Comparison of ENCODE assay signal across 34 cellular contexts in the genomic region with DNA sequence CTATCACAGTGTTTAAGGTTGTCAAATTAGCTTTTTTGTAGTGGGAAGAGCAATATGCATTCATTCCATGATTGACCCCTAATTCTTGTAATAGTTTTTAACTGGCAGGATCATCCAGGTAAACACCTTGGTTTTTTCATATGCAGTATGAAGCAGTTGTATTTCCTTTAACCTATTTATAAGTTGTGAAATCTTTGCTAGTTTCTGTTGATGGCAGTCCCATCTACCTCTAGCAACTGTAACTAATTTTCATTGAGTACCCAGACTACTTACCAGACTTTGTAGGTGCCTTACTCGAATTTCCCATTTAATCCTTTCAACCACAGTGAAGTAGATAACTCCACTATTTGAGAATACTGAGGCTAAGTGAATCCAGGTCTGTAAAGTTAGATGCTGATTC. TPM values are rescaled to one million over a fixed set of nuclear protein-coding genes. Genes with fewer than 3 reads are reported as not detected.
DNase-seq lines count a peak whose midpoint lies in the region; ATAC-seq, FAIRE-seq and TF ChIP-seq lines count a peak whose summit lies in the region.
"Had no signal": no experiment of that assay in that cellular context is flagged by ENCODE, and none has a peak within 500 bp of the region (broad histone marks: within the 10 kb centered on the region; RNA-seq: fewer than 3 reads in every experiment).

No MANE protein-coding gene starts in this region.

- H3K9me3 ChIP-seq in OCI-LY7 (ENCODE audit: low read length), result no peaks in the 10 kb centered on the region
- H3K9me3 ChIP-seq in trophoblast cell (ENCODE audit: insufficient read depth, low read depth, low read length), result no peaks in the 10 kb centered on the region
- H3K9me3 ChIP-seq: left lung, vagina had no signal

- no peak overlapping the region for H2BK12ac ChIP-seq in trophoblast cell (ENCODE audit: low read length)

- H3K27ac Mint-ChIP-seq in activated T-cell treated with anti-CD3 and anti-CD28 coated beads, Interleukin-2, amount 50 U/mL, for 24 hours, result peak overlapping the region; percentile 37
- H3K27ac Mint-ChIP-seq in activated CD8-positive, alpha-beta T cell treated with anti-CD3 and anti-CD28 coated beads for 36 hours, result no peak overlapping the region
- H3K27ac Mint-ChIP-seq: activated naive CD8-positive, alpha-beta T cell treated with anti-CD3 and anti-CD28 coated beads, Interleukin-2, amount 10 ng/mL, durations not matched to agents 7 days and 5 days; T-helper 17 cell had no signal

- H2BK5ac ChIP-seq in trophoblast cell (ENCODE audit: low read depth, low read length, poor library complexity), result no peak overlapping the region

- H3K14ac ChIP-seq in trophoblast cell (ENCODE audit: low read length), result no peak overlapping the region

- no peak for TF ChIP-seq POLR2A in H54 (IDR thresholded peaks at IDR 0.05; ENCODE audit: low read depth, low read length)

- H3K27me3 ChIP-seq in trophoblast cell (ENCODE audit: insufficient read depth, low read length), result no peaks in the 10 kb centered on the region
- H3K27me3 ChIP-seq: cardiac muscle cell, left lung, vagina had no signal

- no CpG with 5 or more reads among the region's 1 CpG for WGBS in trophoblast cell (ENCODE audit: extremely low coverage, insufficient coverage, insufficient read length)

- H3K4me3 ChIP-seq in OCI-LY7 (ENCODE audit: low read depth, low read length, poor library complexity, severe bottlenecking) (no peak overlapping the region), trophoblast cell (ENCODE audit: low read depth, low read length) (no peak overlapping the region)
- H3K4me3 ChIP-seq: cardiac muscle cell, K562, left lung, vagina had no signal

- no peak overlapping the region for H4K8ac ChIP-seq in trophoblast cell (ENCODE audit: low read depth, low read length)

- no peaks in the 10 kb centered on the region for H3K79me1 ChIP-seq in trophoblast cell (ENCODE audit: low read length)

- H3K4me3 Mint-ChIP-seq in activated T-cell treated with anti-CD3 and anti-CD28 coated beads, Interleukin-2, amount 50 U/mL, for 24 hours, result no peak overlapping the region
- H3K4me3 Mint-ChIP-seq in activated CD8-positive, alpha-beta T cell treated with anti-CD3 and anti-CD28 coated beads for 36 hours, result no peak overlapping the region
- H3K4me3 Mint-ChIP-seq: activated naive CD8-positive, alpha-beta T cell treated with anti-CD3 and anti-CD28 coated beads, Interleukin-2, amount 10 ng/mL, durations not matched to agents 7 days and 5 days; CD14-positive monocyte; T-helper 17 cell had no signal

- peaks cover 66% of the 10 kb centered on the region for H4K20me1 ChIP-seq in OCI-LY7 (ENCODE audit: insufficient read depth, low read length)

- intact Hi-C loops in OCI-LY7 (cut with micrococcal nuclease; ENCODE audit: unreplicated experiment), result loop anchor here (10.0 kb wide), 2 partner anchors 566 to 1876 kb away; a partner anchor contains a TSS
- intact Hi-C loops in activated CD8-positive, alpha-beta T cell treated with anti-CD3 and anti-CD28 coated beads for 36 hours (cut with micrococcal nuclease), result no loop called here

- peaks cover 84% of the 10 kb centered on the region for H3K4me1 Mint-ChIP-seq in activated T-cell treated with anti-CD3 and anti-CD28 coated beads, Interleukin-2, amount 50 U/mL, for 24 hours (ENCODE audit: low read depth)
- H3K4me1 Mint-ChIP-seq in activated CD8-positive, alpha-beta T cell treated with anti-CD3 and anti-CD28 coated beads for 36 hours (ENCODE audit: low read depth), result peaks cover 69% of the 10 kb centered on the region

- BruUV-seq in OCI-LY7 (replicated peaks; lab: Mats Ljungman, UMichigan), result no TSS peak

- peaks cover 91% of the 10 kb centered on the region for H3K36me3 Mint-ChIP-seq in activated T-cell treated with anti-CD3 and anti-CD28 coated beads, Interleukin-2, amount 50 U/mL, for 24 hours (ENCODE audit: low read depth)
- H3K36me3 Mint-ChIP-seq in activated CD8-positive, alpha-beta T cell treated with anti-CD3 and anti-CD28 coated beads for 36 hours (ENCODE audit: low read depth), result peaks cover 64% of the 10 kb centered on the region

- no peaks in the 10 kb centered on the region for H3K9me2 ChIP-seq in OCI-LY7 (ENCODE audit: insufficient read depth, low read length)

- DNase-seq in activated T-cell treated with anti-CD3 and anti-CD28 coated beads, Interleukin-2, amount 50 U/mL, for 24 hours, result no peak
- DNase-seq in activated T-cell treated with anti-CD3 and anti-CD28 coated beads, Interleukin-2, amount 50 U/mL, for 48 hours, result no peak
- no peak for DNase-seq in H54 (ENCODE audit: insufficient read length, low spot score)
- no peak for DNase-seq in OCI-LY7 (ENCODE audit: low spot score)
- no peak for DNase-seq in trophoblast cell
- no peak for DNase-seq in ecto neural progenitor cell (ENCODE audit: low spot score)
- DNase-seq in activated CD8-positive, alpha-beta T cell treated with anti-CD3 and anti-CD28 coated beads for 36 hours, result no peak
- DNase-seq in hippocampal formation (lab: John Stamatoyannopoulos, UW), result no peak
- DNase-seq: activated CD4-positive, CD25-positive, alpha-beta regulatory T cell treated with anti-CD3 and anti-CD28 coated beads, Interleukin-2, amount 50 U/mL, for 72 hours; activated naive CD8-positive, alpha-beta T cell treated with anti-CD3 and anti-CD28 coated beads, Interleukin-2, amount 10 ng/mL, durations not matched to agents 7 days and 5 days; effector CD4-positive, alpha-beta T cell; glutamatergic neuron; left lung; mesendoderm; NCI-H1092 treated with DMSO at 0.1 percent for 48 hours; NCI-H187; NCI-H524; PC-3; right cardiac atrium; Right ventricle myocardium superior; stimulated activated CD4-positive, alpha-beta T cell treated with anti-CD3 and anti-CD28 coated beads, Interleukin-1b, Interleukin-23, amount 100 ng/mL, for 48 hours; stimulated activated naive CD8-positive, alpha-beta T cell treated with anti-CD3 and anti-CD28 coated beads, Interleukin-15, Interleukin-2, amounts not matched to agents 100 U/mL and 50 U/mL, for 24 hours; T-helper 17 cell had no signal

- H2AFZ ChIP-seq in OCI-LY7 (ENCODE audit: low read length) (no peak overlapping the region), trophoblast cell (ENCODE audit: insufficient read depth, low read length, poor library complexity) (no peak overlapping the region)

- no peak overlapping the region for H2AK5ac ChIP-seq in trophoblast cell (ENCODE audit: low read length)

- peaks cover 35% of the 10 kb centered on the region for H3K4me1 ChIP-seq in OCI-LY7 (ENCODE audit: insufficient read depth, low read length, poor library complexity, severe bottlenecking)
- H3K4me1 ChIP-seq in trophoblast cell (ENCODE audit: control insufficient read depth in 1 of 2, insufficient read depth in 2 of 2, low read length in 2 of 2), result no peaks in the 10 kb centered on the region

- peak overlapping the region; percentile 13; the same call in 1 of the 2 replicates for H3K4me2 ChIP-seq in OCI-LY7 (ENCODE audit: low read length)
- H3K4me2 ChIP-seq in trophoblast cell (ENCODE audit: low read length), result no peak overlapping the region

- no peak for ATAC-seq in activated CD8-positive, alpha-beta T cell treated with anti-CD3 and anti-CD28 coated beads for 36 hours
- ATAC-seq: HCT116; K562; left lung; PC-3; right cardiac atrium; SK-N-SH treated with all-trans-retinoic acid at 6 μM for 48 hours; stimulated activated naive CD8-positive, alpha-beta T cell treated with anti-CD3 and anti-CD28 coated beads, Interleukin-15, Interleukin-2, amounts not matched to agents 100 U/mL and 50 U/mL, for 24 hours; T-helper 17 cell had no signal

- CTCF ChIA-PET in OCI-LY7 (lab: Charles Lee; ENCODE audit: unreplicated experiment), result interaction anchor here (0.6 kb wide), 1 partner anchor 46 kb away, joined by 3 read pairs; no protein-coding TSS in a partner anchor
- CTCF ChIA-PET in activated CD8-positive, alpha-beta T cell treated with anti-CD3 and anti-CD28 coated beads for 36 hours (lab: Charles Lee), result interaction anchor here (0.9 kb wide), 1 partner anchor 13 kb away, joined by 3 read pairs; no protein-coding TSS in a partner anchor

- H3K79me2 ChIP-seq in OCI-LY7 (ENCODE audit: insufficient read depth, low read depth, low read length), result peaks cover 100% of the 10 kb centered on the region
- H3K79me2 ChIP-seq in trophoblast cell (ENCODE audit: control insufficient read depth, insufficient read depth, low read length, poor library complexity), result peaks cover 17% of the 10 kb centered on the region

- peak overlapping the region; percentile 86 for H3K4ac ChIP-seq in trophoblast cell (ENCODE audit: low read depth, low read length)

- no peak overlapping the region for H2BK120ac ChIP-seq in trophoblast cell (ENCODE audit: insufficient read depth, low read length, poor library complexity)

- no peak overlapping the region for H4K91ac ChIP-seq in trophoblast cell (ENCODE audit: low read depth, low read length)

- H3K27ac ChIP-seq in OCI-LY7 (ENCODE audit: low read depth, low read length, poor library complexity, severe bottlenecking), result no peak overlapping the region
- H3K27ac ChIP-seq in trophoblast cell (ENCODE audit: low read depth, low read length), result no peak overlapping the region
- H3K27ac ChIP-seq: cardiac muscle cell, epithelial cell of prostate, left lung, vagina had no signal

- no peaks in the 10 kb centered on the region for H3K27me3 Mint-ChIP-seq in activated T-cell treated with anti-CD3 and anti-CD28 coated beads, Interleukin-2, amount 50 U/mL, for 24 hours
- no peaks in the 10 kb centered on the region for H3K27me3 Mint-ChIP-seq in activated CD8-positive, alpha-beta T cell treated with anti-CD3 and anti-CD28 coated beads for 36 hours
- H3K27me3 Mint-ChIP-seq: activated naive CD8-positive, alpha-beta T cell treated with anti-CD3 and anti-CD28 coated beads, Interleukin-2, amount 10 ng/mL, durations not matched to agents 7 days and 5 days; T-helper 17 cell had no signal

- H3K9ac ChIP-seq in trophoblast cell (ENCODE audit: low read length), result no peak overlapping the region

- POLR2A ChIA-PET in OCI-LY7 (lab: Charles Lee), result interaction anchor here (0.7 to 2.6 kb wide), 5 partner anchors 8 to 965 kb away, joined by 3 to 12 read pairs (median 4); no protein-coding TSS in a partner anchor
- POLR2A ChIA-PET in activated CD8-positive, alpha-beta T cell treated with anti-CD3 and anti-CD28 coated beads for 36 hours (lab: Charles Lee), result interaction anchor here (0.6 kb wide), 1 partner anchor 777 kb away, joined by 3 read pairs; no protein-coding TSS in a partner anchor

- H3K9me3 Mint-ChIP-seq in activated T-cell treated with anti-CD3 and anti-CD28 coated beads, Interleukin-2, amount 50 U/mL, for 24 hours, result no peaks in the 10 kb centered on the region
- no peaks in the 10 kb centered on the region for H3K9me3 Mint-ChIP-seq in activated CD8-positive, alpha-beta T cell treated with anti-CD3 and anti-CD28 coated beads for 36 hours
- H3K9me3 Mint-ChIP-seq: activated naive CD8-positive, alpha-beta T cell treated with anti-CD3 and anti-CD28 coated beads, Interleukin-2, amount 10 ng/mL, durations not matched to agents 7 days and 5 days; CD14-positive monocyte had no signal

- H3K36me3 ChIP-seq in OCI-LY7 (ENCODE audit: insufficient read depth, low read length), result peaks cover 94% of the 10 kb centered on the region
- peaks cover 7 to 11% of the 10 kb centered on the region in 2 experiments for H3K36me3 ChIP-seq in trophoblast cell (ENCODE audit: control insufficient read depth in 1 of 2, insufficient read depth in 2 of 2, low read length in 2 of 2)
- H3K36me3 ChIP-seq: vagina had no signal

- no peak overlapping the region for H3K18ac ChIP-seq in trophoblast cell (ENCODE audit: low read length)

- TF ChIP-seq CTCF in OCI-LY7 (conservative IDR thresholded peaks at IDR 0.05; ENCODE audit: low read length), result no peak
- TF ChIP-seq CTCF in activated CD8-positive, alpha-beta T cell treated with anti-CD3 and anti-CD28 coated beads for 36 hours (IDR thresholded peaks at IDR 0.05), result no peak

- no peak overlapping the region for H3K23ac ChIP-seq in trophoblast cell (ENCODE audit: low read length)

- H4K12ac ChIP-seq in trophoblast cell (ENCODE audit: low read depth, low read length), result no peak overlapping the region

- peak; percentile 69 for FAIRE-seq in H54 (lab: Jason Lieb, UNC)
- FAIRE-seq: astrocyte, colon, islet of Langerhans, K562, TTC549 had no signal

RNA-seq across cellular contexts. Expression of a gene that starts 6.1 kb away (rescaled TPM):
- 90.6 and 142 TPM in 2 replicates for total RNA-seq in OCI-LY7 (2014; rRNA removed; shearing (Covaris generic))
- total RNA-seq in OCI-LY7 (2022), result 161 and 182 TPM in 2 replicates
- 124 and 133 TPM in 2 replicates for polyA plus RNA-seq in trophoblast cell (2013)
- 100 to 1,000 TPM; 169 to 174 TPM for total RNA-seq in activated CD8-positive, alpha-beta T cell treated with anti-CD3 and anti-CD28 coated beads for 36 hours
